Comparison of ENCODE assay signal across 12 cellular contexts in genomic region chr5:15695171-15695676, GRCh38.
DNase-seq lines count a peak whose midpoint lies in the region; ATAC-seq and TF ChIP-seq lines count a peak whose summit lies in the region.
"Had no signal": no experiment of that assay in that cellular context is flagged by ENCODE, and none has a peak within 500 bp of the region (broad histone marks: within the 10 kb centered on the region; RNA-seq: fewer than 3 reads in every experiment).

No MANE protein-coding gene starts in this region.

- no peaks in the 10 kb centered on the region for H3K36me3 Mint-ChIP-seq in naive thymus-derived CD4-positive, alpha-beta T cell
- H3K36me3 Mint-ChIP-seq: activated naive CD8-positive, alpha-beta T cell treated with anti-CD3 and anti-CD28 coated beads, Interleukin-2, amount 10 ng/mL, durations not matched to agents 7 days and 5 days had no signal

- CTCF ChIA-PET in naive thymus-derived CD4-positive, alpha-beta T cell (lab: Charles Lee): no interaction called here

- H3K27me3 Mint-ChIP-seq in naive thymus-derived CD4-positive, alpha-beta T cell: no peaks in the 10 kb centered on the region
- H3K27me3 Mint-ChIP-seq: activated naive CD8-positive, alpha-beta T cell treated with anti-CD3 and anti-CD28 coated beads, Interleukin-2, amount 10 ng/mL, durations not matched to agents 7 days and 5 days had no signal

- no peak for TF ChIP-seq CTCF in AG10803 (conservative IDR thresholded peaks at IDR 0.05; ENCODE audit: low read length)
- TF ChIP-seq CTCF in VCaP (conservative IDR thresholded peaks at IDR 0.05): no peak
- no peak for TF ChIP-seq CTCF in heart right ventricle (IDR thresholded peaks at IDR 0.05)
- no peak for TF ChIP-seq CTCF in prostate gland (IDR thresholded peaks at IDR 0.05)

- H3K36me3 ChIP-seq in heart right ventricle (no peaks in the 10 kb centered on the region), prostate gland (no peaks in the 10 kb centered on the region)
- no peaks in the 10 kb centered on the region for H3K36me3 ChIP-seq in naive thymus-derived CD4-positive, alpha-beta T cell (ENCODE audit: control insufficient read depth in 2 of 3, insufficient read depth in 3 of 3, low read length in 3 of 3)

- H3K4me1 Mint-ChIP-seq in naive thymus-derived CD4-positive, alpha-beta T cell: peaks cover 0 to 2% (median 0%) of the 10 kb centered on the region in 7 donors
- H3K4me1 Mint-ChIP-seq: activated naive CD8-positive, alpha-beta T cell treated with anti-CD3 and anti-CD28 coated beads, Interleukin-2, amount 10 ng/mL, durations not matched to agents 7 days and 5 days had no signal

- intact Hi-C loops in heart right ventricle (cut with DNase I): no loop called here
- intact Hi-C loops in prostate gland (cut with DNase I): no loop called here
- intact Hi-C loops in naive thymus-derived CD4-positive, alpha-beta T cell (cut with micrococcal nuclease): no loop called here

- ATAC-seq in heart right ventricle (peak in 7 of 8 donors; percentile 17 to 61 (median 42)), GM21367 (IDR thresholded peaks at IDR 0.05; ENCODE audit: unreplicated experiment) (no peak), GM21619 (IDR thresholded peaks at IDR 0.05; ENCODE audit: unreplicated experiment) (no peak)
- no peak for ATAC-seq in naive thymus-derived CD4-positive, alpha-beta T cell
- ATAC-seq: esophagus mucosa had no signal

- no peak overlapping the region; the same call in 1 of the 2 replicates for H3K4me3 ChIP-seq in AG10803 (ENCODE audit: low read length)
- H3K4me3 ChIP-seq in heart right ventricle: no peak overlapping the region
- no peak overlapping the region for H3K4me3 ChIP-seq in prostate gland
- no peak overlapping the region for H3K4me3 ChIP-seq in naive thymus-derived CD4-positive, alpha-beta T cell (ENCODE audit: low read length)

- POLR2A ChIA-PET in naive thymus-derived CD4-positive, alpha-beta T cell (lab: Charles Lee): no interaction called here

- no peak for TF ChIP-seq POLR2A in prostate gland (IDR thresholded peaks at IDR 0.05)

- H3K9me3 Mint-ChIP-seq in naive thymus-derived CD4-positive, alpha-beta T cell: peaks cover 0 to 9% (median 2%) of the 10 kb centered on the region in 11 donors
- H3K9me3 Mint-ChIP-seq: activated naive CD8-positive, alpha-beta T cell treated with anti-CD3 and anti-CD28 coated beads, Interleukin-2, amount 10 ng/mL, durations not matched to agents 7 days and 5 days had no signal

- H3K4me1 ChIP-seq in heart right ventricle: peaks cover 4 to 72% (median 37%) of the 10 kb centered on the region in 9 donors
- H3K4me1 ChIP-seq in prostate gland (replicated peaks): no peaks in the 10 kb centered on the region
- no peaks in the 10 kb centered on the region for H3K4me1 ChIP-seq in naive thymus-derived CD4-positive, alpha-beta T cell (ENCODE audit: control insufficient read depth in 2 of 2, insufficient read depth in 2 of 2, low read length in 2 of 2)

- H3K27ac ChIP-seq in VCaP (peak overlapping the region; percentile 37; the same call in 1 of the 2 replicates), heart right ventricle (peak overlapping the region in 7 of 10 donors; percentile 2 to 43 (median 27)), prostate gland (peak overlapping the region; percentile 6 to 49)
- no peak overlapping the region for H3K27ac ChIP-seq in naive thymus-derived CD4-positive, alpha-beta T cell (ENCODE audit: low read depth, low read length)

- DNase-seq in AG10803 (ENCODE audit: low read depth) (peak; percentile 63), heart right ventricle (no peak), prostate gland (ENCODE audit: low spot score) (no peak), NCI-H1417 (lab: John Stamatoyannopoulos, UW) (no peak)
- DNase-seq in naive thymus-derived CD4-positive, alpha-beta T cell: no peak
- DNase-seq: activated naive CD8-positive, alpha-beta T cell treated with anti-CD3 and anti-CD28 coated beads, Interleukin-2, amount 10 ng/mL, durations not matched to agents 7 days and 5 days; AML-193; stimulated activated CD4-positive, alpha-beta T cell treated with anti-CD3 and anti-CD28 coated beads, Interleukin-1b, Interleukin-23, amount 100 ng/mL, for 48 hours had no signal

- 32 to 39% methylated on average over 4 of the region's 4 CpGs for WGBS in heart right ventricle, 2 donors
- WGBS in prostate gland: 51% methylated on average over 4 of the region's 4 CpGs

- H3K9me3 ChIP-seq in heart right ventricle (no peaks in the 10 kb centered on the region), prostate gland (no peaks in the 10 kb centered on the region)
- no peaks in the 10 kb centered on the region for H3K9me3 ChIP-seq in naive thymus-derived CD4-positive, alpha-beta T cell (ENCODE audit: control insufficient read depth in 2 of 3, low read length in 3 of 3)

- H3K27me3 ChIP-seq in heart right ventricle: no peaks in the 10 kb centered on the region
- H3K27me3 ChIP-seq in prostate gland (replicated peaks; ENCODE audit: insufficient read depth): no peaks in the 10 kb centered on the region
- H3K27me3 ChIP-seq in naive thymus-derived CD4-positive, alpha-beta T cell (ENCODE audit: control insufficient read depth in 2 of 2, insufficient read depth in 2 of 2, low read length in 2 of 2): no peaks in the 10 kb centered on the region

- H3K27ac Mint-ChIP-seq in naive thymus-derived CD4-positive, alpha-beta T cell: no peak overlapping the region
- H3K27ac Mint-ChIP-seq: activated naive CD8-positive, alpha-beta T cell treated with anti-CD3 and anti-CD28 coated beads, Interleukin-2, amount 10 ng/mL, durations not matched to agents 7 days and 5 days had no signal

- no peak overlapping the region for H3K4me3 Mint-ChIP-seq in naive thymus-derived CD4-positive, alpha-beta T cell
- H3K4me3 Mint-ChIP-seq: activated naive CD8-positive, alpha-beta T cell treated with anti-CD3 and anti-CD28 coated beads, Interleukin-2, amount 10 ng/mL, durations not matched to agents 7 days and 5 days had no signal

Comparison
In these comparisons a context has a peak if more than half of its experiments do, and no peak if none do; other contexts are left out.
1. ATAC-seq: peak in heart right ventricle (7 of 8); none in naive thymus-derived CD4-positive, alpha-beta T cell (single experiment), GM21367 (single experiment) and GM21619 (single experiment).